ENCODE assay signal across 17 cellular contexts in the genomic region with DNA sequence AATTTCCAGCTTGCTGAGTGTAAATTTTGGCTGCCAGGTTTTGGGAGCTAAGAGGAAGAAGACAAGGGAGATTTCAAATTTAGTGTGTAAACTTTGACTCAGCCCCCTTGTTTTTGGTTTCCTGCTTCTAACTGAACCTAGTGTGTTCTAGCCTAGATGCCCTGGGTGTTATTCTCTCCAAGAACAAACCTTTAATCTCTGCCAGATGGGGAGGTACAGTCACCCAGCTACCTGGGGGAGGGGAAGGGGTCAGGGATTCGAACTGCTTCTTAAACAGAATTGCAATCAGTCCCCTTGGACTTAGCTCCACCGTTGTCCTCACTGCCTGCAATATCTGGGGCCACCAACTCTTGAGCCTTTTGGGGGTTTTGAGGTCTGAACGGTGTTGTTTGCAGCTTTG.
"Had no signal": no experiment of that assay in that cellular context is flagged by ENCODE, and none has a peak within 500 bp of the region (broad histone marks: within the 10 kb centered on the region; RNA-seq: fewer than 3 reads in every experiment).

No MANE protein-coding gene starts in this region.

- H3K27me3 ChIP-seq: esophagus squamous epithelium, pancreas, testis had no signal

- H3K4me1 ChIP-seq: esophagus squamous epithelium, left ventricle myocardium inferior, lower lobe of right lung, pancreas, testis had no signal

- H3K27ac ChIP-seq: esophagus squamous epithelium, left ventricle myocardium inferior, lower lobe of right lung, pancreas, testis, transverse colon had no signal

- H3K36me3 ChIP-seq: esophagus squamous epithelium, left ventricle myocardium inferior, lower lobe of right lung, pancreas, transverse colon had no signal

- H3K9me3 ChIP-seq: esophagus squamous epithelium, lower lobe of right lung, pancreas, testis, transverse colon had no signal

- DNase-seq: effector memory CD8-positive, alpha-beta T cell; esophagus squamous epithelium; foreskin fibroblast; kidney; left cardiac atrium; left ventricle myocardium inferior; lower lobe of right lung; occipital lobe; pancreas; stimulated activated CD4-positive, alpha-beta T cell treated with anti-CD3 and anti-CD28 coated beads, Interleukin-2, amount 100 ng/mL, for 24 hours; stimulated activated CD4-positive, alpha-beta T cell treated with anti-CD3 and anti-CD28 coated beads, Interleukin-4, amount 100 ng/mL, for 4 hours; stimulated activated naive B cell treated with anti-CD40 and anti-IgM and Interleukin-4, amounts not matched to agents 10 μg/mL and 1 μg/mL and 100 μg/mL, for 72 hours; stimulated activated naive CD8-positive, alpha-beta T cell treated with anti-CD3 and anti-CD28 coated beads, Interleukin-15, amount 100 ng/mL, for 72 hours; testis; transverse colon had no signal

- H3K4me3 ChIP-seq: esophagus squamous epithelium, left ventricle myocardium inferior, lower lobe of right lung, pancreas, testis, transverse colon had no signal

- ATAC-seq: effector memory CD8-positive, alpha-beta T cell; left cardiac atrium; lower lobe of right lung; natural killer cell treated with Interleukin-12 subunit alpha and Interleukin-12 subunit beta and Interleukin-15 and Interleukin-18, amount 100 ng/mL, for 72 hours; pancreas; sciatic nerve; stimulated activated naive B cell treated with anti-CD40 and anti-IgM and Interleukin-4, amounts not matched to agents 10 μg/mL and 1 μg/mL and 100 μg/mL, for 72 hours; stimulated activated naive CD8-positive, alpha-beta T cell treated with anti-CD3 and anti-CD28 coated beads, Interleukin-15, amount 100 ng/mL, for 72 hours had no signal
